Comparison of ENCODE assay signal across 33 cellular contexts in genomic region chr18:56171854-56172253, GRCh38.
"Had no signal": no experiment of that assay in that cellular context is flagged by ENCODE, and none has a peak within 500 bp of the region (broad histone marks: within the 10 kb centered on the region; RNA-seq: fewer than 3 reads in every experiment).

No MANE protein-coding gene starts in this region.

- H3K9me3 Mint-ChIP-seq: nephron; stimulated activated effector memory CD8-positive, alpha-beta T cell treated with anti-CD3 and anti-CD28 coated beads, Interleukin-12 subunit alpha, Interleukin-12 subunit beta, amount 100 ng/mL, for 72 hours had no signal

- H3K27ac Mint-ChIP-seq: immature natural killer cell; naive thymus-derived CD4-positive, alpha-beta T cell; nephron; stimulated activated effector memory CD8-positive, alpha-beta T cell treated with anti-CD3 and anti-CD28 coated beads, Interleukin-12 subunit alpha, Interleukin-12 subunit beta, amount 100 ng/mL, for 72 hours; stimulated activated naive CD8-positive, alpha-beta T cell treated with anti-CD3 and anti-CD28 coated beads, Interleukin-15, Interleukin-2, amounts not matched to agents 100 ng/mL and 50 ng/mL, for 24 hours had no signal

- H3K4me3 Mint-ChIP-seq: immature natural killer cell; naive thymus-derived CD4-positive, alpha-beta T cell; nephron; neural crest cell; stimulated activated effector memory CD8-positive, alpha-beta T cell treated with anti-CD3 and anti-CD28 coated beads, Interleukin-12 subunit alpha, Interleukin-12 subunit beta, amount 100 ng/mL, for 72 hours; stimulated activated naive CD8-positive, alpha-beta T cell treated with anti-CD3 and anti-CD28 coated beads, Interleukin-15, Interleukin-2, amounts not matched to agents 100 ng/mL and 50 ng/mL, for 24 hours had no signal

- ATAC-seq: left colon; left lung; mucosa of descending colon; naive thymus-derived CD4-positive, alpha-beta T cell; pancreas; right cardiac atrium; stimulated activated effector memory CD8-positive, alpha-beta T cell treated with anti-CD3 and anti-CD28 coated beads, Interleukin-12 subunit alpha, Interleukin-12 subunit beta, amount 100 ng/mL, for 72 hours; upper lobe of right lung had no signal

- H3K27me3 ChIP-seq: left lung, pancreas, sigmoid colon, spleen, suprapubic skin, tibial artery, upper lobe of right lung had no signal

- H3K4me1 ChIP-seq: prostate gland had no signal

- H3K36me3 Mint-ChIP-seq: immature natural killer cell; naive thymus-derived CD4-positive, alpha-beta T cell; stimulated activated effector memory CD8-positive, alpha-beta T cell treated with anti-CD3 and anti-CD28 coated beads, Interleukin-12 subunit alpha, Interleukin-12 subunit beta, amount 100 ng/mL, for 72 hours had no signal

- DNase-seq: hypothalamus; immature natural killer cell; kidney; left colon; left lung; lower lobe of right lung; mammary epithelial cell; mesenchymal stem cell; midbrain; mucosa of descending colon; naive thymus-derived CD4-positive, alpha-beta T cell; nucleus accumbens; pancreas; posterior cingulate gyrus; retina; sigmoid colon; small intestine; spleen; stimulated activated CD4-positive, alpha-beta T cell treated with anti-CD3 and anti-CD28 coated beads, Interleukin-4, amount 100 ng/mL, for 24 hours; stimulated activated naive CD4-positive, alpha-beta T cell; tibial artery; trophoblast cell; upper lobe of right lung had no signal

- H3K27ac ChIP-seq: left lung, lower lobe of right lung, pancreas, prostate gland, sigmoid colon, spleen, suprapubic skin, thoracic aorta, tibial artery, upper lobe of right lung had no signal

- H3K27me3 Mint-ChIP-seq: naive thymus-derived CD4-positive, alpha-beta T cell; stimulated activated naive CD8-positive, alpha-beta T cell treated with anti-CD3 and anti-CD28 coated beads, Interleukin-15, Interleukin-2, amounts not matched to agents 100 ng/mL and 50 ng/mL, for 24 hours had no signal

- H3K36me3 ChIP-seq: left lung, lower lobe of right lung, pancreas, prostate gland, sigmoid colon, spleen, suprapubic skin, thoracic aorta, tibial artery, upper lobe of right lung had no signal

- H3K9me3 ChIP-seq: left lung, lower lobe of right lung, pancreas, prostate gland, sigmoid colon, suprapubic skin, thoracic aorta, tibial artery, upper lobe of right lung had no signal

- FAIRE-seq: islet of Langerhans, kidney, small intestine, urothelium cell line had no signal

- H3K4me1 Mint-ChIP-seq: immature natural killer cell; stimulated activated effector memory CD8-positive, alpha-beta T cell treated with anti-CD3 and anti-CD28 coated beads, Interleukin-12 subunit alpha, Interleukin-12 subunit beta, amount 100 ng/mL, for 72 hours had no signal

- H3K4me3 ChIP-seq: left lung, lower lobe of right lung, mucosa of descending colon, pancreas, prostate gland, sigmoid colon, spleen, suprapubic skin, thoracic aorta, tibial artery, upper lobe of right lung had no signal
